8 cellular contexts compared by ENCODE assay signal in the genomic region with DNA sequence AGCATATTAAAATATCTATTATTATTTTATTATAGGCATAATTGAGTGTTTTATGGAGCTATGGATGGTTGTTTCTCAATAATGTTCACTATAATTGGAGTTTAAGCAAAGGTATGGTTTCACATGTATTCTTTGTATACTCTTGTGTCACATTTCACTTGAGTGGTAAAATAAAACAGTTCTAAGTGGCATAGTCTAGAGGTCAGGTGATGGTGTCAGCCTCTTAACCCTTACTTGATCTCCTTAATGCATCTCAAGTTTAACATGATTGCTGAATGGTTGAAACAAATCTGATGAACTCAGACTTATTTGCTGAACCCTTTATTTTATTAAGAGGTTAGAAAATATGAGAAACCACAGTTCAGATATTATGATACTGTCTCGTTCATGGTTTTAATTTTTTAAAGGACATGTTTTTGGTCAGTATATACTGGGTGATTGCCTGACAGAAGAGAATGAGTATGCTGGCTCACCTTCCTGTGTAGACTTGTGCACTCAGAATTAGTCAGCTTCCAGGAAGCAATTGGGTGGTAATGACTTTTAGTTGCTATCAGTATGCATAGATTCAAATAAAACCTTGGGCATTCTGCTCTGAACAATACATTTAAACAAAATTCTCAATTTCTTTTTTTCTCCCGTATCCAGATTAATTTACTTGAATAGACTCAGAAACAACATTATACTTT. TPM values are rescaled to one million over a fixed set of nuclear protein-coding genes. Genes with fewer than 3 reads are reported as not detected.
DNase-seq lines count a peak whose midpoint lies in the region; ATAC-seq and TF ChIP-seq lines count a peak whose summit lies in the region.

No MANE protein-coding gene starts in this region.

- H3K36me3 ChIP-seq in skeletal muscle satellite cell (ENCODE audit: insufficient read depth, low read length): no peaks in the 10 kb centered on the region

- H3K27ac ChIP-seq in coronary artery: peak overlapping the region; percentile 11 to 73

- peaks cover 31% of the 10 kb centered on the region for H3K4me1 ChIP-seq in skeletal muscle satellite cell (ENCODE audit: control insufficient read depth, insufficient read depth, low read length)

- H3K4me3 ChIP-seq in coronary artery (no peak overlapping the region), skeletal muscle satellite cell (ENCODE audit: low read length) (peak overlapping the region; percentile 53)

- H3K27me3 ChIP-seq in skeletal muscle satellite cell (ENCODE audit: control insufficient read depth, insufficient read depth, low read length): no peaks in the 10 kb centered on the region

- no peak for TF ChIP-seq CTCF in coronary artery (IDR thresholded peaks at IDR 0.05)

- H3K9ac ChIP-seq in skeletal muscle satellite cell (ENCODE audit: low read depth, low read length): peak overlapping the region; percentile 78

- peak overlapping the region; percentile 72 for H3K4me2 ChIP-seq in skeletal muscle satellite cell (ENCODE audit: low read length)

- H3K9me3 ChIP-seq in skeletal muscle satellite cell (replicated peaks; ENCODE audit: low read length): no peaks in the 10 kb centered on the region

- DNase-seq in LHCN-M2 (ENCODE audit: low read depth) (peak; percentile 62), coronary artery (ENCODE audit: low spot score) (no peak), KG1 (lab: John Stamatoyannopoulos, UW) (no peak), SK-N-DZ (ENCODE audit: low spot score) (no peak), activated gamma-delta T cell (lab: John Stamatoyannopoulos, UW) (no peak)

- ATAC-seq in GM18520 (IDR thresholded peaks at IDR 0.05; ENCODE audit: unreplicated experiment) (peak; percentile 56), GM21528 (IDR thresholded peaks at IDR 0.05; ENCODE audit: low FRiP score, unreplicated experiment) (no peak)

RNA-seq across cellular contexts. Expression of a gene that starts 51.6 kb away (rescaled TPM):
- 14.3 and 15.4 TPM in 2 replicates for total RNA-seq in LHCN-M2 (2014; rRNA removed)
- 22.9 TPM for polyA plus RNA-seq in LHCN-M2 (2012)
- total RNA-seq in skeletal muscle satellite cell (2012; rRNA removed): 11.6 and 23.8 TPM in 2 replicates
- 2.8 and 3.4 TPM in 2 replicates for polyA plus RNA-seq in SK-N-DZ (2014; cell fraction: cytosol; rRNA removed)
- 7.8 and 8.4 TPM in 2 replicates for polyA plus RNA-seq in SK-N-DZ (2014; cell fraction: nucleus; rRNA removed)
